In genomic region chr10:67884842-67885680, GRCh38 we compare ENCODE assay signal across 8 cellular contexts. TPM values are rescaled to one million over a fixed set of nuclear protein-coding genes. Genes with fewer than 3 reads are reported as not detected.
DNase-seq lines count a peak whose midpoint lies in the region; ATAC-seq and TF ChIP-seq lines count a peak whose summit lies in the region.

No MANE protein-coding gene starts in this region.

- H3K27me3 ChIP-seq in prostate gland (replicated peaks; ENCODE audit: insufficient read depth): no peaks in the 10 kb centered on the region
- no peaks in the 10 kb centered on the region for H3K27me3 ChIP-seq in upper lobe of right lung

- peaks cover 2% of the 10 kb centered on the region for H3K4me1 ChIP-seq in prostate gland (replicated peaks)
- H3K4me1 ChIP-seq in upper lobe of right lung: peaks cover 14% of the 10 kb centered on the region

- H3K4me3 ChIP-seq in GM12875 (ENCODE audit: low read depth, low read length) (peak overlapping the region; percentile 86), prostate gland (peak overlapping the region; percentile 60 to 91), upper lobe of right lung (peak overlapping the region; percentile 88)

- TF ChIP-seq CTCF in GM12875 (IDR thresholded peaks at IDR 0.05; ENCODE audit: borderline replicate concordance, insufficient read depth, low read depth, low read length) (no peak), prostate gland (IDR thresholded peaks at IDR 0.05) (no peak), upper lobe of right lung (IDR thresholded peaks at IDR 0.05) (no peak)

- under 1% methylated on average over 42 of the region's 73 CpGs for WGBS in prostate gland

- TF ChIP-seq POLR2A in prostate gland (IDR thresholded peaks at IDR 0.05): peak; percentile 29

- H3K27ac ChIP-seq in prostate gland (peak overlapping the region; percentile 92 to 97), upper lobe of right lung (peak overlapping the region; percentile 91)

- peak; percentile 73 for DNase-seq in NCI-H1092 treated with DMSO at 0.1 percent for 48 hours (lab: John Stamatoyannopoulos, UW)
- peak; percentile 58 to 90 (median 75) for DNase-seq in T-helper 2 cell
- peak in 55 of 56 donors; percentile 8 to 93 (median 71) for DNase-seq in amygdala (lab: John Stamatoyannopoulos, UW)
- DNase-seq in left ventricle myocardium superior: peak; percentile 88
- peak; percentile 67 for DNase-seq in prostate gland (ENCODE audit: low spot score)
- peak; percentile 92 for DNase-seq in upper lobe of right lung

- H3K9me3 ChIP-seq in prostate gland (no peaks in the 10 kb centered on the region), upper lobe of right lung (no peaks in the 10 kb centered on the region)

- intact Hi-C loops in left ventricle myocardium superior (cut with micrococcal nuclease): no loop called here
- intact Hi-C loops in prostate gland (cut with DNase I): loop anchor here (10.0 kb wide), 2 partner anchors 190 to 450 kb away; partner anchors contain the start of genes HERC4, HNRNPH3 and PBLD
- intact Hi-C loops in upper lobe of right lung (cut with DNase I): no loop called here

- no peaks in the 10 kb centered on the region for H3K36me3 ChIP-seq in prostate gland
- peaks cover 34% of the 10 kb centered on the region for H3K36me3 ChIP-seq in upper lobe of right lung

- ATAC-seq in HG02678 (IDR thresholded peaks at IDR 0.05; ENCODE audit: unreplicated experiment): peak; percentile 59
- peak; percentile 78 for ATAC-seq in left ventricle myocardium superior
- ATAC-seq in upper lobe of right lung: peak; percentile 82

RNA-seq across cellular contexts. Expression of gene SIRT1, which starts 0.6 kb away (rescaled TPM):
- 16.5 TPM for total RNA-seq in left ventricle myocardium superior
- total RNA-seq in prostate gland: 10 to 100 TPM; 22.0 to 46.2 TPM
- 23.4 TPM for total RNA-seq in upper lobe of right lung

RNA-seq across cellular contexts. Expression of gene DNAJC12, which starts 47.1 kb away (rescaled TPM):
- 4.3 TPM for total RNA-seq in left ventricle myocardium superior
- total RNA-seq in prostate gland: 10 to 100 TPM in 1 of 2 donors, 1 to 10 TPM in 1; 6.4 to 22.7 TPM
- 1.6 TPM for total RNA-seq in upper lobe of right lung

Comparison
In these comparisons a context has a peak if more than half of its experiments do, and no peak if none do; other contexts are left out.
1. Peak in every context shown above with its lines: DNase-seq, ATAC-seq, H3K4me3 ChIP-seq and H3K27ac ChIP-seq.